ENCODE assay signal across 16 cellular contexts in genomic region chr3:67688231-67688630, GRCh38. TPM values are rescaled to one million over a fixed set of nuclear protein-coding genes. Genes with fewer than 3 reads are reported as not detected.
DNase-seq lines count a peak whose midpoint lies in the region; ATAC-seq and TF ChIP-seq lines count a peak whose summit lies in the region.
"Had no signal": no experiment of that assay in that cellular context is flagged by ENCODE, and none has a peak within 500 bp of the region (broad histone marks: within the 10 kb centered on the region; RNA-seq: fewer than 3 reads in every experiment).

No MANE protein-coding gene starts in this region.

- peak; percentile 5 for DNase-seq in activated CD4-positive, alpha-beta T cell treated with anti-CD3 and anti-CD28 coated beads for 36 hours
- DNase-seq in activated CD4-positive, alpha-beta T cell treated with anti-CD3 and anti-CD28 coated beads, Interleukin-2, amount 10 ng/mL, durations not matched to agents 24 days and 14 days = no peak
- DNase-seq in NCI-H187 treated with DMSO at 0.1 percent for 48 hours (lab: John Stamatoyannopoulos, UW) = peak; percentile 0
- peak; percentile 25 for DNase-seq in NCI-H510A (lab: John Stamatoyannopoulos, UW)
- DNase-seq in stimulated activated naive CD8-positive, alpha-beta T cell treated with anti-CD3 and anti-CD28 coated beads, Interleukin-15, Interleukin-2, amounts not matched to agents 100 U/mL and 50 U/mL, for 24 hours = no peak
- no peak for DNase-seq in effector memory CD8-positive, alpha-beta T cell
- DNase-seq in uterus = no peak
- DNase-seq: BE2C; CD4-positive, alpha-beta memory T cell; COR-L47; DMS153; GF-D8; GOT3; H9 had no signal

- H3K36me3 ChIP-seq in uterus = no peaks in the 10 kb centered on the region
- H3K36me3 ChIP-seq: BE2C had no signal

- peak; percentile 61 for ATAC-seq in activated CD4-positive, alpha-beta T cell treated with anti-CD3 and anti-CD28 coated beads for 36 hours
- ATAC-seq in stimulated activated naive CD8-positive, alpha-beta T cell treated with anti-CD3 and anti-CD28 coated beads, Interleukin-15, Interleukin-2, amounts not matched to agents 100 U/mL and 50 U/mL, for 24 hours = peak; percentile 77
- ATAC-seq in effector memory CD8-positive, alpha-beta T cell (replicated peaks) = no peak
- ATAC-seq: A549 had no signal

- no peak overlapping the region for H3K4me3 ChIP-seq in uterus
- H3K4me3 ChIP-seq: A549 had no signal

- no peaks in the 10 kb centered on the region for H3K27me3 Mint-ChIP-seq in activated CD4-positive, alpha-beta T cell treated with anti-CD3 and anti-CD28 coated beads for 36 hours
- no peaks in the 10 kb centered on the region for H3K27me3 Mint-ChIP-seq in activated CD4-positive, alpha-beta T cell treated with anti-CD3 and anti-CD28 coated beads, Interleukin-2, amount 10 ng/mL, durations not matched to agents 24 days and 14 days
- peaks cover 7 to 8% of the 10 kb centered on the region in 2 donors for H3K27me3 Mint-ChIP-seq in effector memory CD8-positive, alpha-beta T cell

- intact Hi-C loops in activated CD4-positive, alpha-beta T cell treated with anti-CD3 and anti-CD28 coated beads for 36 hours (cut with DNase I, micrococcal nuclease) = no loop called here
- intact Hi-C loops in activated CD4-positive, alpha-beta T cell treated with anti-CD3 and anti-CD28 coated beads, Interleukin-2, amount 10 ng/mL, durations not matched to agents 24 days and 14 days (cut with micrococcal nuclease) = no loop called here
- intact Hi-C loops in uterus (cut with DNase I; ENCODE audit: low total_unique reads) = no loop called here

- no peaks in the 10 kb centered on the region for H3K36me3 Mint-ChIP-seq in activated CD4-positive, alpha-beta T cell treated with anti-CD3 and anti-CD28 coated beads for 36 hours (ENCODE audit: low read depth)
- no peaks in the 10 kb centered on the region for H3K36me3 Mint-ChIP-seq in activated CD4-positive, alpha-beta T cell treated with anti-CD3 and anti-CD28 coated beads, Interleukin-2, amount 10 ng/mL, durations not matched to agents 24 days and 14 days (ENCODE audit: low read depth)
- H3K36me3 Mint-ChIP-seq in effector memory CD8-positive, alpha-beta T cell (ENCODE audit: insufficient read depth) = peaks cover 6% of the 10 kb centered on the region

- H3K27ac Mint-ChIP-seq in activated CD4-positive, alpha-beta T cell treated with anti-CD3 and anti-CD28 coated beads for 36 hours = no peak overlapping the region
- no peak overlapping the region for H3K27ac Mint-ChIP-seq in activated CD4-positive, alpha-beta T cell treated with anti-CD3 and anti-CD28 coated beads, Interleukin-2, amount 10 ng/mL, durations not matched to agents 24 days and 14 days
- no peak overlapping the region for H3K27ac Mint-ChIP-seq in effector memory CD8-positive, alpha-beta T cell
- H3K27ac Mint-ChIP-seq: CD4-positive, alpha-beta memory T cell; H9 had no signal

- no peaks in the 10 kb centered on the region for H3K9me3 ChIP-seq in uterus
- H3K9me3 ChIP-seq: A549, BE2C had no signal

- H3K4me1 Mint-ChIP-seq in activated CD4-positive, alpha-beta T cell treated with anti-CD3 and anti-CD28 coated beads for 36 hours = peaks cover 26% of the 10 kb centered on the region
- peaks cover 18% of the 10 kb centered on the region for H3K4me1 Mint-ChIP-seq in activated CD4-positive, alpha-beta T cell treated with anti-CD3 and anti-CD28 coated beads, Interleukin-2, amount 10 ng/mL, durations not matched to agents 24 days and 14 days
- H3K4me1 Mint-ChIP-seq in effector memory CD8-positive, alpha-beta T cell (ENCODE audit: low read depth in 2 of 2) = peaks cover 10 to 14% of the 10 kb centered on the region in 2 donors

- H3K4me3 Mint-ChIP-seq in activated CD4-positive, alpha-beta T cell treated with anti-CD3 and anti-CD28 coated beads for 36 hours = no peak overlapping the region
- H3K4me3 Mint-ChIP-seq in activated CD4-positive, alpha-beta T cell treated with anti-CD3 and anti-CD28 coated beads, Interleukin-2, amount 10 ng/mL, durations not matched to agents 24 days and 14 days = no peak overlapping the region
- H3K4me3 Mint-ChIP-seq in effector memory CD8-positive, alpha-beta T cell = no peak overlapping the region
- H3K4me3 Mint-ChIP-seq: CD4-positive, alpha-beta memory T cell; H9 had no signal

- H3K27ac ChIP-seq in uterus = no peak overlapping the region
- H3K27ac ChIP-seq: A549, C4-2B had no signal

- no peaks in the 10 kb centered on the region for H3K9me3 Mint-ChIP-seq in activated CD4-positive, alpha-beta T cell treated with anti-CD3 and anti-CD28 coated beads for 36 hours (ENCODE audit: low read depth)
- H3K9me3 Mint-ChIP-seq in activated CD4-positive, alpha-beta T cell treated with anti-CD3 and anti-CD28 coated beads, Interleukin-2, amount 10 ng/mL, durations not matched to agents 24 days and 14 days = peaks cover 6% of the 10 kb centered on the region
- H3K9me3 Mint-ChIP-seq in effector memory CD8-positive, alpha-beta T cell = no peaks in the 10 kb centered on the region
- H3K9me3 Mint-ChIP-seq: CD4-positive, alpha-beta memory T cell; H9 had no signal

- no peaks in the 10 kb centered on the region for H3K4me1 ChIP-seq in uterus
- H3K4me1 ChIP-seq: A549, BE2C had no signal

- no peaks in the 10 kb centered on the region for H3K27me3 ChIP-seq in uterus
- H3K27me3 ChIP-seq: BE2C had no signal

- no peak for TF ChIP-seq POLR2A in uterus (IDR thresholded peaks at IDR 0.05)

- POLR2A ChIA-PET in activated CD4-positive, alpha-beta T cell treated with anti-CD3 and anti-CD28 coated beads for 36 hours (lab: Charles Lee) = no interaction called here

- TF ChIP-seq CTCF in uterus (IDR thresholded peaks at IDR 0.05) = no peak

- CTCF ChIA-PET in activated CD4-positive, alpha-beta T cell treated with anti-CD3 and anti-CD28 coated beads for 36 hours (lab: Charles Lee) = no interaction called here

RNA-seq across cellular contexts. Expression of gene SUCLG2, which starts 33.8 kb away (rescaled TPM):
- total RNA-seq in activated CD4-positive, alpha-beta T cell treated with anti-CD3 and anti-CD28 coated beads for 36 hours = 10 to 100 TPM; 58.2 to 61.1 TPM
- total RNA-seq in activated CD4-positive, alpha-beta T cell treated with anti-CD3 and anti-CD28 coated beads, Interleukin-2, amount 10 ng/mL, durations not matched to agents 24 days and 14 days = 33.2 and 34.6 TPM in 2 replicates
- total RNA-seq in uterus = 10 to 100 TPM; 30.5 to 77.0 (median 45.2) TPM

Comparison
In these comparisons a context has a peak if more than half of its experiments do, and no peak if none do; other contexts are left out.
1. DNase-seq: peak in activated CD4-positive, alpha-beta T cell treated with anti-CD3 and anti-CD28 coated beads for 36 hours (single experiment), NCI-H187 treated with DMSO at 0.1 percent for 48 hours (single experiment) and NCI-H510A (single experiment); none in activated CD4-positive, alpha-beta T cell treated with anti-CD3 and anti-CD28 coated beads, Interleukin-2, amount 10 ng/mL, durations not matched to agents 24 days and 14 days (single experiment), stimulated activated naive CD8-positive, alpha-beta T cell treated with anti-CD3 and anti-CD28 coated beads, Interleukin-15, Interleukin-2, amounts not matched to agents 100 U/mL and 50 U/mL, for 24 hours (single experiment), effector memory CD8-positive, alpha-beta T cell (0 of 3) and uterus (0 of 2).